In genomic region chr16:28826141-28826540, GRCh38 we compare ENCODE assay signal across 1 cellular context.
TF ChIP-seq lines count a peak whose summit lies in the region.

No MANE protein-coding gene starts in this region.

TF ChIP-seq in GM23338, 12 proteins besides CTCF, POLR2A, EP300 and RAD21:
- TF ChIP-seq ZNF462 (CRISPR knock-in tag; IDR thresholded peaks at IDR 0.05) (no peak), REST (IDR thresholded peaks at IDR 0.05; ENCODE audit: unreplicated experiment) (no peak), EZH2phosphoT487 (IDR thresholded peaks at IDR 0.05; ENCODE audit: unreplicated experiment) (no peak), CREB1 (CRISPR knock-in tag; IDR thresholded peaks at IDR 0.05; ENCODE audit: low read depth) (no peak), ETS1 (IDR thresholded peaks at IDR 0.05) (no peak), JUNB (IDR thresholded peaks at IDR 0.05; ENCODE audit: unreplicated experiment) (no peak), NANOG (IDR thresholded peaks at IDR 0.05; ENCODE audit: borderline replicate concordance) (no peak), POLR2AphosphoS5 (IDR thresholded peaks at IDR 0.05; ENCODE audit: low read depth) (no peak), ZNF331 (CRISPR knock-in tag; IDR thresholded peaks at IDR 0.05; ENCODE audit: low read depth) (no peak), ZNF114 (CRISPR knock-in tag; IDR thresholded peaks at IDR 0.05) (no peak), STAT1 (IDR thresholded peaks at IDR 0.05; ENCODE audit: unreplicated experiment) (no peak), EZH2 (IDR thresholded peaks at IDR 0.05; ENCODE audit: low read depth, unreplicated experiment) (no peak)
